In genomic region chr14:89503458-89503996, GRCh38 we compare ENCODE assay signal across 12 cellular contexts.
A peak's percentile ranks its signal among the peaks of the same experiment; 100 is the strongest.
DNase-seq lines count a peak whose midpoint lies in the region; ATAC-seq and TF ChIP-seq lines count a peak whose summit lies in the region.
"Had no signal": no experiment of that assay in that cellular context is flagged by ENCODE, and none has a peak within 500 bp of the region (broad histone marks: within the 10 kb centered on the region; RNA-seq: fewer than 3 reads in every experiment).

No MANE protein-coding gene starts in this region.

- no peak overlapping the region for H3K4me3 Mint-ChIP-seq in activated CD4-positive, alpha-beta T cell treated with anti-CD3 and anti-CD28 coated beads for 36 hours
- no peak overlapping the region for H3K4me3 Mint-ChIP-seq in WTC11
- H3K4me3 Mint-ChIP-seq in stimulated activated memory B cell treated with anti-CD40 and anti-IgM and Interleukin-4, amounts not matched to agents 10 μg/mL and 1 μg/mL and 100 μg/mL, for 72 hours = no peak overlapping the region
- H3K4me3 Mint-ChIP-seq: stimulated activated naive CD8-positive, alpha-beta T cell treated with anti-CD3 and anti-CD28 coated beads, Interleukin-15, amount 100 ng/mL, for 72 hours had no signal

- H3K27me3 Mint-ChIP-seq in activated CD4-positive, alpha-beta T cell treated with anti-CD3 and anti-CD28 coated beads for 36 hours = no peaks in the 10 kb centered on the region
- no peaks in the 10 kb centered on the region for H3K27me3 Mint-ChIP-seq in WTC11 (ENCODE audit: low read depth)
- no peaks in the 10 kb centered on the region for H3K27me3 Mint-ChIP-seq in stimulated activated memory B cell treated with anti-CD40 and anti-IgM and Interleukin-4, amounts not matched to agents 10 μg/mL and 1 μg/mL and 100 μg/mL, for 72 hours
- H3K27me3 Mint-ChIP-seq: stimulated activated naive CD8-positive, alpha-beta T cell treated with anti-CD3 and anti-CD28 coated beads, Interleukin-15, amount 100 ng/mL, for 72 hours had no signal

- POLR2A ChIA-PET in activated CD4-positive, alpha-beta T cell treated with anti-CD3 and anti-CD28 coated beads for 36 hours (lab: Charles Lee) = no interaction called here
- POLR2A ChIA-PET in WTC11 (lab: Charles Lee) = interaction anchor here (0.6 to 1.7 kb wide), 2 partner anchors 9 to 13 kb away, joined by 3 to 5 read pairs; no protein-coding TSS in a partner anchor

- intact Hi-C loops in activated CD4-positive, alpha-beta T cell treated with anti-CD3 and anti-CD28 coated beads for 36 hours (cut with DNase I, micrococcal nuclease) = no loop called here

- peaks cover 43% of the 10 kb centered on the region for H3K4me1 Mint-ChIP-seq in activated CD4-positive, alpha-beta T cell treated with anti-CD3 and anti-CD28 coated beads for 36 hours
- H3K4me1 Mint-ChIP-seq in WTC11 = peaks cover 53% of the 10 kb centered on the region
- peaks cover 40% of the 10 kb centered on the region for H3K4me1 Mint-ChIP-seq in stimulated activated memory B cell treated with anti-CD40 and anti-IgM and Interleukin-4, amounts not matched to agents 10 μg/mL and 1 μg/mL and 100 μg/mL, for 72 hours

- H3K9me3 Mint-ChIP-seq in activated CD4-positive, alpha-beta T cell treated with anti-CD3 and anti-CD28 coated beads for 36 hours (ENCODE audit: low read depth) = no peaks in the 10 kb centered on the region
- peaks cover 12% of the 10 kb centered on the region; the same call in 1 of the 2 replicates for H3K9me3 Mint-ChIP-seq in WTC11
- no peaks in the 10 kb centered on the region for H3K9me3 Mint-ChIP-seq in stimulated activated memory B cell treated with anti-CD40 and anti-IgM and Interleukin-4, amounts not matched to agents 10 μg/mL and 1 μg/mL and 100 μg/mL, for 72 hours
- H3K9me3 Mint-ChIP-seq: stimulated activated naive CD8-positive, alpha-beta T cell treated with anti-CD3 and anti-CD28 coated beads, Interleukin-15, amount 100 ng/mL, for 72 hours had no signal

- no peak for TF ChIP-seq CTCF in WTC11 (IDR thresholded peaks at IDR 0.05)

- CTCF ChIA-PET in activated CD4-positive, alpha-beta T cell treated with anti-CD3 and anti-CD28 coated beads for 36 hours (lab: Charles Lee) = interaction anchor here (0.6 to 0.7 kb wide), 2 partner anchors 100 to 410 kb away, joined by 3 to 4 read pairs; no protein-coding TSS in a partner anchor
- CTCF ChIA-PET in WTC11 (lab: Charles Lee) = no interaction called here

- no peak for ATAC-seq in activated CD4-positive, alpha-beta T cell treated with anti-CD3 and anti-CD28 coated beads for 36 hours
- ATAC-seq in HG03342 (IDR thresholded peaks at IDR 0.05; ENCODE audit: unreplicated experiment) (peak; percentile 68), WTC11 (no peak)
- peak; percentile 81 for ATAC-seq in stimulated activated memory B cell treated with anti-CD40 and anti-IgM and Interleukin-4, amounts not matched to agents 10 μg/mL and 1 μg/mL and 100 μg/mL, for 72 hours
- no peak for ATAC-seq in activated CD4-positive, CD25-positive, alpha-beta regulatory T cell treated with anti-CD3 and anti-CD28 coated beads, Interleukin-2, amount 50 U/mL, for 24 hours
- ATAC-seq: stimulated activated naive CD8-positive, alpha-beta T cell treated with anti-CD3 and anti-CD28 coated beads, Interleukin-15, amount 100 ng/mL, for 72 hours had no signal

- H3K36me3 Mint-ChIP-seq in activated CD4-positive, alpha-beta T cell treated with anti-CD3 and anti-CD28 coated beads for 36 hours (ENCODE audit: low read depth) = peaks cover 10% of the 10 kb centered on the region
- H3K36me3 Mint-ChIP-seq in WTC11 = peaks cover 33% of the 10 kb centered on the region
- H3K36me3 Mint-ChIP-seq in stimulated activated memory B cell treated with anti-CD40 and anti-IgM and Interleukin-4, amounts not matched to agents 10 μg/mL and 1 μg/mL and 100 μg/mL, for 72 hours = peaks cover 5% of the 10 kb centered on the region

- no peak for DNase-seq in activated CD4-positive, alpha-beta T cell treated with anti-CD3 and anti-CD28 coated beads for 36 hours
- no peak for DNase-seq in activated CD4-positive, alpha-beta T cell treated with anti-CD3 and anti-CD28 coated beads, Interleukin-2, amount 50 U/mL, for 48 hours
- DNase-seq in WTC11 (ENCODE audit: low spot score) (no peak), NCI-H1417 treated with DMSO at 0.1 percent for 48 hours (lab: John Stamatoyannopoulos, UW) (no peak)
- no peak for DNase-seq in stimulated activated CD4-positive, alpha-beta T cell treated with anti-CD3 and anti-CD28 coated beads, Interleukin-2, amount 100 ng/mL, for 48 hours
- DNase-seq: activated CD4-positive, alpha-beta T cell treated with anti-CD3 and anti-CD28 coated beads for 4 hours; DND-41; NCI-H1436 treated with DMSO at 0.1 percent for 48 hours; stimulated activated naive CD8-positive, alpha-beta T cell treated with anti-CD3 and anti-CD28 coated beads, Interleukin-15, amount 100 ng/mL, for 72 hours had no signal

- peak overlapping the region; percentile 26 for H3K27ac Mint-ChIP-seq in activated CD4-positive, alpha-beta T cell treated with anti-CD3 and anti-CD28 coated beads for 36 hours
- H3K27ac Mint-ChIP-seq in WTC11 = peak overlapping the region; percentile 74
- H3K27ac Mint-ChIP-seq in stimulated activated memory B cell treated with anti-CD40 and anti-IgM and Interleukin-4, amounts not matched to agents 10 μg/mL and 1 μg/mL and 100 μg/mL, for 72 hours = peak overlapping the region; percentile 13

TF ChIP-seq in WTC11, 78 proteins besides CTCF, POLR2A, EP300 and RAD21:
- TF ChIP-seq HMGXB4 (CRISPR knock-in tag; IDR thresholded peaks at IDR 0.05) (no peak), JAZF1 (CRISPR knock-in tag; IDR thresholded peaks at IDR 0.05) (no peak), ZBTB21 (CRISPR knock-in tag; IDR thresholded peaks at IDR 0.05; ENCODE audit: borderline replicate concordance) (no peak), HMGA2 (CRISPR knock-in tag; IDR thresholded peaks at IDR 0.05) (no peak), SMAD4 (CRISPR knock-in tag; IDR thresholded peaks at IDR 0.05) (no peak), RORB (CRISPR knock-in tag; IDR thresholded peaks at IDR 0.05) (no peak), SMAD3 (CRISPR knock-in tag; IDR thresholded peaks at IDR 0.05; ENCODE audit: borderline replicate concordance) (no peak), PREB (CRISPR knock-in tag; IDR thresholded peaks at IDR 0.05; ENCODE audit: borderline replicate concordance) (no peak), FOXJ3 (CRISPR knock-in tag; IDR thresholded peaks at IDR 0.05; ENCODE audit: borderline replicate concordance) (no peak), TEAD1 (CRISPR knock-in tag; IDR thresholded peaks at IDR 0.05) (no peak), ZBTB43 (CRISPR knock-in tag; IDR thresholded peaks at IDR 0.05) (no peak), SOX15 (CRISPR knock-in tag; IDR thresholded peaks at IDR 0.05) (no peak), TCF7 (CRISPR knock-in tag; IDR thresholded peaks at IDR 0.05; ENCODE audit: low read depth) (no peak), OVOL2 (CRISPR knock-in tag; IDR thresholded peaks at IDR 0.05; ENCODE audit: borderline replicate concordance) (no peak)
TF ChIP-seq in WTC11: peak in this region for 0.

Comparison
In these comparisons a context has a peak if more than half of its experiments do, and no peak if none do; other contexts are left out.
1. ATAC-seq: peak in HG03342 (single experiment) and stimulated activated memory B cell treated with anti-CD40 and anti-IgM and Interleukin-4, amounts not matched to agents 10 μg/mL and 1 μg/mL and 100 μg/mL, for 72 hours (single experiment); none in activated CD4-positive, alpha-beta T cell treated with anti-CD3 and anti-CD28 coated beads for 36 hours (single experiment), WTC11 (single experiment) and activated CD4-positive, CD25-positive, alpha-beta regulatory T cell treated with anti-CD3 and anti-CD28 coated beads, Interleukin-2, amount 50 U/mL, for 24 hours (0 of 2).
2. H3K27ac Mint-ChIP-seq: peak in every context shown above with its lines; median percentile 74 in WTC11; 26 in activated CD4-positive, alpha-beta T cell treated with anti-CD3 and anti-CD28 coated beads for 36 hours; 13 in stimulated activated memory B cell treated with anti-CD40 and anti-IgM and Interleukin-4, amounts not matched to agents 10 μg/mL and 1 μg/mL and 100 μg/mL, for 72 hours.